10 cellular contexts compared by ENCODE assay signal in genomic region chr3:128806588-128806987, GRCh38.
DNase-seq lines count a peak whose midpoint lies in the region; ATAC-seq and TF ChIP-seq lines count a peak whose summit lies in the region.
"Had no signal": no experiment of that assay in that cellular context is flagged by ENCODE, and none has a peak within 500 bp of the region (broad histone marks: within the 10 kb centered on the region; RNA-seq: fewer than 3 reads in every experiment).

No MANE protein-coding gene starts in this region.

- H3K27me3 ChIP-seq in heart left ventricle (no peaks in the 10 kb centered on the region), PC-3 (ENCODE audit: low read length) (no peaks in the 10 kb centered on the region), thyroid gland (no peaks in the 10 kb centered on the region)

- H3F3A ChIP-seq in PC-3 (ENCODE audit: low read length, unreplicated experiment): no peaks in the 10 kb centered on the region

- H3K9ac ChIP-seq in PC-3 (ENCODE audit: low read length): peak overlapping the region; percentile 17; the same call in 1 of the 2 replicates

- DNase-seq in heart left ventricle (no peak), Right ventricle myocardium inferior (ENCODE audit: missing footprints) (no peak), PC-3 (no peak), epithelial cell of prostate (ENCODE audit: low read depth, low spot score) (no peak), thyroid gland (no peak), NCI-H748 (lab: John Stamatoyannopoulos, UW; ENCODE audit: unreplicated experiment) (no peak), Ammon's horn (ENCODE audit: low spot score) (no peak), H4 (ENCODE audit: low spot score) (no peak)
- DNase-seq: NCI-H1417 had no signal

- TF ChIP-seq POLR2A in heart left ventricle (IDR thresholded peaks at IDR 0.05) (no peak), thyroid gland (IDR thresholded peaks at IDR 0.05) (no peak)

- CTCF ChIA-PET in PC-3 (lab: Charles Lee): no interaction called here

- peaks cover 19% of the 10 kb centered on the region for H3K79me2 ChIP-seq in PC-3 (ENCODE audit: low read length)

- no TSS peak for BruUV-seq in PC-3 (replicated peaks; lab: Mats Ljungman, UMichigan)

- H3K4me2 ChIP-seq in PC-3 (ENCODE audit: low read length): no peak overlapping the region

- intact Hi-C loops in heart left ventricle (cut with DNase I): no loop called here
- intact Hi-C loops in Right ventricle myocardium inferior (cut with DNase I): no loop called here
- intact Hi-C loops in PC-3 (cut with micrococcal nuclease): no loop called here
- intact Hi-C loops in thyroid gland (cut with DNase I): no loop called here

- no peaks in the 10 kb centered on the region for H3K9me2 ChIP-seq in PC-3 (replicated peaks; ENCODE audit: low read length)

- H3K4me1 ChIP-seq in heart left ventricle: peaks cover 0 to 87% (median 65%) of the 10 kb centered on the region in 12 donors
- H3K4me1 ChIP-seq in PC-3 (ENCODE audit: insufficient read depth, low read length): peaks cover 14% of the 10 kb centered on the region
- H3K4me1 ChIP-seq in thyroid gland: peaks cover 57 to 64% of the 10 kb centered on the region in 2 donors

- H3K36me3 ChIP-seq in heart left ventricle: peaks cover 0 to 61% (median 50%) of the 10 kb centered on the region in 9 donors
- peaks cover 12% of the 10 kb centered on the region; the same call in 1 of the 2 replicates for H3K36me3 ChIP-seq in PC-3 (ENCODE audit: low read depth, low read length)
- H3K36me3 ChIP-seq in thyroid gland: peaks cover 0 to 2% of the 10 kb centered on the region in 2 donors

- POLR2A ChIA-PET in PC-3 (lab: Charles Lee; ENCODE audit: unreplicated experiment): no interaction called here

- H2AFZ ChIP-seq in PC-3 (ENCODE audit: low read length): no peak overlapping the region

- ATAC-seq in heart left ventricle (no peak), Right ventricle myocardium inferior (no peak), PC-3 (no peak)

- TF ChIP-seq CTCF in heart left ventricle (IDR thresholded peaks at IDR 0.05) (no peak), PC-3 (conservative IDR thresholded peaks at IDR 0.05; ENCODE audit: low read depth, low read length) (no peak), thyroid gland (IDR thresholded peaks at IDR 0.05) (no peak)

- H3K4me3 ChIP-seq in heart left ventricle (no peak overlapping the region), PC-3 (ENCODE audit: low read length) (no peak overlapping the region), thyroid gland (replicated peaks in 1 of 3) (no peak overlapping the region)

- 50 to 75% (median 65%) methylated on average over 3 of the region's 3 CpGs for WGBS in heart left ventricle, 4 donors
- WGBS in thyroid gland, 2 donors: 31 to 73% methylated on average over 3 of the region's 3 CpGs

- peak overlapping the region in 10 of 12 donors; percentile 44 to 91 (median 86) for H3K27ac ChIP-seq in heart left ventricle
- peak overlapping the region; percentile 70 for H3K27ac ChIP-seq in PC-3 (ENCODE audit: low read length)
- peak overlapping the region; percentile 48 for H3K27ac ChIP-seq in epithelial cell of prostate
- H3K27ac ChIP-seq in thyroid gland: peak overlapping the region; percentile 56 to 79 (median 72)
- H3K27ac ChIP-seq: C4-2B had no signal

- H4K20me1 ChIP-seq in PC-3 (ENCODE audit: low read length): 0 out of 2 replicates have a peak, but pooled peaks cover 6% of the 10 kb centered on the region

- H3K9me3 ChIP-seq in heart left ventricle (no peaks in the 10 kb centered on the region), PC-3 (ENCODE audit: low read length) (no peaks in the 10 kb centered on the region), thyroid gland (no peaks in the 10 kb centered on the region)
